Comparison of ENCODE assay signal across 8 cellular contexts in genomic region chr14:68978550-68978911, GRCh38. TPM values are rescaled to one million over a fixed set of nuclear protein-coding genes. Genes with fewer than 3 reads are reported as not detected.
A peak's percentile ranks its signal among the peaks of the same experiment; 100 is the strongest.
DNase-seq lines count a peak whose midpoint lies in the region; ATAC-seq, FAIRE-seq and TF ChIP-seq lines count a peak whose summit lies in the region.

No MANE protein-coding gene starts in this region.

- H3K36me3 ChIP-seq in esophagus (ENCODE audit: control insufficient read depth in 2 of 2, insufficient read depth in 2 of 2, low read length in 1 of 2), result peaks cover 0 to 2% of the 10 kb centered on the region in 2 donors

- no peaks in the 10 kb centered on the region for H3K36me3 Mint-ChIP-seq in natural killer cell

- peaks cover 33 to 36% of the 10 kb centered on the region in 2 donors for H3K4me1 Mint-ChIP-seq in natural killer cell

- H3K9me3 ChIP-seq in esophagus (ENCODE audit: control insufficient read depth in 2 of 2, insufficient read depth in 1 of 2, low read depth in 1 of 2, low read length in 1 of 2), result no peaks in the 10 kb centered on the region

- intact Hi-C loops in natural killer cell (cut with micrococcal nuclease), result no loop called here

- WGBS in esophagus, 2 donors, result 0% methylated on average over 25 to 40 of the region's 40 CpGs

- no peaks in the 10 kb centered on the region for H3K9me3 Mint-ChIP-seq in natural killer cell

- FAIRE-seq in GM12891 (lab: Jason Lieb, UNC), result no peak

- no peaks in the 10 kb centered on the region for H3K27me3 ChIP-seq in esophagus (ENCODE audit: control insufficient read depth in 1 of 2, insufficient read depth in 2 of 2, low read length in 2 of 2)

- no peak for TF ChIP-seq CTCF in natural killer cell (IDR thresholded peaks at IDR 0.05)

- peaks cover 0 to 9% of the 10 kb centered on the region in 2 donors for H3K27me3 Mint-ChIP-seq in natural killer cell (ENCODE audit: low read depth in 2 of 2)

- peaks cover 4 to 22% of the 10 kb centered on the region in 2 donors for H3K4me1 ChIP-seq in esophagus (ENCODE audit: control insufficient read depth in 2 of 2, insufficient read depth in 2 of 2, low read length in 1 of 2)

- no peak for TF ChIP-seq POLR2A in GM12891 (IDR thresholded peaks at IDR 0.05; ENCODE audit: low read depth, low read length)

- DNase-seq in GM12891 (ENCODE audit: insufficient read length, low spot score), result peak; percentile 46
- peak; percentile 43 for DNase-seq in NCI-H1092 (lab: John Stamatoyannopoulos, UW)
- peak; percentile 39 for DNase-seq in activated CD8-positive, alpha-beta memory T cell treated with anti-CD3 and anti-CD28 coated beads, Interleukin-2, amount 50 U/mL, for 4 hours
- peak; percentile 25 for DNase-seq in natural killer cell
- DNase-seq in SHP77 treated with DMSO at 0.1 percent for 48 hours (lab: John Stamatoyannopoulos, UW), result no peak

- H3K27ac Mint-ChIP-seq in natural killer cell, result peak overlapping the region in 1 of 2 donors; percentile 66

- peak; percentile 24 to 39 (median 33) for ATAC-seq in natural killer cell
- ATAC-seq in HG03460 (IDR thresholded peaks at IDR 0.05; ENCODE audit: unreplicated experiment), result no peak
- ATAC-seq in GM19324 (IDR thresholded peaks at IDR 0.05; ENCODE audit: low FRiP score, unreplicated experiment), result no peak

- peak overlapping the region; percentile 91 for H3K4me3 Mint-ChIP-seq in natural killer cell

- peak overlapping the region; percentile 93 to 96 for H3K27ac ChIP-seq in esophagus (ENCODE audit: low read depth in 2 of 2, low read length in 1 of 2)

- peak overlapping the region; percentile 62 to 76 for H3K4me3 ChIP-seq in esophagus (ENCODE audit: low read depth in 1 of 2, low read length in 2 of 2)

TF ChIP-seq in GM12891, 5 proteins besides CTCF, POLR2A, EP300 and RAD21:
- TF ChIP-seq SPI1 (IDR thresholded peaks at IDR 0.05; ENCODE audit: low read depth, low read length) (no peak), PAX5 (IDR thresholded peaks at IDR 0.05; ENCODE audit: insufficient read depth, low read length, severe bottlenecking) (no peak), POLR2AphosphoS5 (IDR thresholded peaks at IDR 0.05; ENCODE audit: low read depth, low read length) (no peak), POU2F2 (IDR thresholded peaks at IDR 0.05; ENCODE audit: low read depth, low read length) (no peak), TAF1 (IDR thresholded peaks at IDR 0.05; ENCODE audit: low read depth, low read length) (no peak)
TF ChIP-seq in GM12891: peak in this region for 0.

RNA-seq across cellular contexts. Expression of gene ACTN1, which starts 0.6 kb away (rescaled TPM):
- 1.3 TPM for polyA plus RNA-seq in GM12891 (2012; ENCODE audit: low read depth, missing spikeins)
- 10 to 100 TPM; 37.4 to 98.2 TPM for polyA plus RNA-seq in esophagus
- 10 to 100 TPM; 14.9 to 39.5 (median 19.6) TPM for total RNA-seq in natural killer cell

Comparison
In these comparisons a context has a peak if more than half of its experiments do, and no peak if none do; other contexts are left out.
1. ATAC-seq: peak in natural killer cell (3 of 3); none in HG03460 (single experiment) and GM19324 (single experiment).